13 cellular contexts compared by ENCODE assay signal in genomic region chr14:72745991-72746980, GRCh38.
DNase-seq lines count a peak whose midpoint lies in the region; ATAC-seq and TF ChIP-seq lines count a peak whose summit lies in the region.
"Had no signal": no experiment of that assay in that cellular context is flagged by ENCODE, and none has a peak within 500 bp of the region (broad histone marks: within the 10 kb centered on the region; RNA-seq: fewer than 3 reads in every experiment).

No MANE protein-coding gene starts in this region.

- no peak overlapping the region for H3K4me3 ChIP-seq in cardiac muscle cell
- no peak overlapping the region for H3K4me3 ChIP-seq in astrocyte of the cerebellum (ENCODE audit: low read depth, low read length)
- H3K4me3 ChIP-seq in right atrium auricular region, result no peak overlapping the region
- H3K4me3 ChIP-seq: BLaER1 treated with 17β-estradiol and CSF1 and Interleukin-3, amounts not matched to agents 10 nM and 100 nM; neural progenitor cell; SJSA1 had no signal

- in situ Hi-C loops in astrocyte of the cerebellum (cut with HindIII; ENCODE audit: low sequenced_read_pairs), result no loop called here

- peaks cover 21% of the 10 kb centered on the region for H3K4me1 ChIP-seq in cardiac muscle cell (ENCODE audit: low read depth)
- peaks cover 0 to 16% of the 10 kb centered on the region in 2 donors for H3K4me1 ChIP-seq in right atrium auricular region

- H3K9me3 Mint-ChIP-seq in immature natural killer cell, result peaks cover 0 to 9% (median 3%) of the 10 kb centered on the region in 6 donors
- H3K9me3 Mint-ChIP-seq: central memory CD8-positive, alpha-beta T cell had no signal

- H3K27me3 ChIP-seq in cardiac muscle cell, result no peaks in the 10 kb centered on the region
- no peaks in the 10 kb centered on the region for H3K27me3 ChIP-seq in right atrium auricular region
- H3K27me3 ChIP-seq: BLaER1 treated with 17β-estradiol and CSF1 and Interleukin-3, amounts not matched to agents 10 nM and 100 nM; neural progenitor cell; SJSA1 had no signal

- peaks cover 3 to 7% (median 5%) of the 10 kb centered on the region in 3 donors for H3K27me3 Mint-ChIP-seq in immature natural killer cell (ENCODE audit: low read depth in 3 of 3)

- no peaks in the 10 kb centered on the region for H3K9me3 ChIP-seq in cardiac muscle cell (ENCODE audit: low read depth)
- H3K9me3 ChIP-seq in right atrium auricular region, result no peaks in the 10 kb centered on the region
- H3K9me3 ChIP-seq: SJSA1 had no signal

- ATAC-seq in Right ventricle myocardium inferior (no peak), HG02678 (IDR thresholded peaks at IDR 0.05; ENCODE audit: unreplicated experiment) (no peak)

- H3K36me3 ChIP-seq in cardiac muscle cell (peaks cover 6% of the 10 kb centered on the region), right atrium auricular region (no peaks in the 10 kb centered on the region)
- H3K36me3 ChIP-seq: BLaER1 treated with 17β-estradiol and CSF1 and Interleukin-3, amounts not matched to agents 10 nM and 100 nM; neural progenitor cell; SJSA1 had no signal

- DNase-seq in cardiac muscle cell (ENCODE audit: low read depth in 1 of 2, low spot score in 1 of 2), result peak in 1 of 2 donors; percentile 47
- no peak for DNase-seq in Right ventricle myocardium inferior (ENCODE audit: missing footprints)
- DNase-seq in astrocyte of the cerebellum (ENCODE audit: low read depth), result peak; percentile 32
- peak; percentile 49 for DNase-seq in right atrium auricular region (ENCODE audit: low spot score)
- no peak for DNase-seq in mesenteric fat pad (ENCODE audit: low spot score)
- no peak for DNase-seq in immature natural killer cell
- no peak for DNase-seq in GM20000 (ENCODE audit: low spot score)
- DNase-seq: NCI-H146 had no signal

- H3K4me1 Mint-ChIP-seq in immature natural killer cell, result no peaks in the 10 kb centered on the region
- H3K4me1 Mint-ChIP-seq: central memory CD8-positive, alpha-beta T cell had no signal

- peak; percentile 3 for TF ChIP-seq CTCF in cardiac muscle cell (IDR thresholded peaks at IDR 0.05; ENCODE audit: low read depth, low read length)
- TF ChIP-seq CTCF in astrocyte of the cerebellum (IDR thresholded peaks at IDR 0.05; ENCODE audit: low read depth, low read length, missing control alignments), result peak; percentile 33
- TF ChIP-seq CTCF in right atrium auricular region (IDR thresholded peaks at IDR 0.05), result no peak
- no peak for TF ChIP-seq CTCF in GM20000 (IDR thresholded peaks at IDR 0.05; ENCODE audit: extremely low read depth, missing control alignments)

- intact Hi-C loops in Right ventricle myocardium inferior (cut with DNase I), result no loop called here

- no peak overlapping the region for H3K27ac ChIP-seq in cardiac muscle cell
- no peak overlapping the region for H3K27ac ChIP-seq in right atrium auricular region
- H3K27ac ChIP-seq: BLaER1 treated with 17β-estradiol and CSF1 and Interleukin-3, amounts not matched to agents 10 nM and 100 nM; neural progenitor cell; SJSA1 had no signal

- H3K36me3 Mint-ChIP-seq in immature natural killer cell, result peaks cover 8 to 21% (median 10%) of the 10 kb centered on the region in 3 donors
- H3K36me3 Mint-ChIP-seq: neural progenitor cell had no signal

- H3K4me3 Mint-ChIP-seq in immature natural killer cell, result no peak overlapping the region
- H3K4me3 Mint-ChIP-seq: central memory CD8-positive, alpha-beta T cell; neural progenitor cell had no signal

- no peak overlapping the region for H3K27ac Mint-ChIP-seq in immature natural killer cell
- H3K27ac Mint-ChIP-seq: neural progenitor cell had no signal

Comparison
In these comparisons a context has a peak if more than half of its experiments do, and no peak if none do; other contexts are left out.
1. DNase-seq: peak in astrocyte of the cerebellum (single experiment) and right atrium auricular region (single experiment); none in Right ventricle myocardium inferior (single experiment), mesenteric fat pad (single experiment), immature natural killer cell (0 of 3) and GM20000 (single experiment).
2. CTCF ChIP-seq: peak in cardiac muscle cell (single experiment) and astrocyte of the cerebellum (single experiment); none in right atrium auricular region (0 of 2) and GM20000 (single experiment).